3 cellular contexts compared by ENCODE assay signal in genomic region chr10:45500798-45501197, GRCh38.
TF ChIP-seq lines count a peak whose summit lies in the region.

No MANE protein-coding gene starts in this region.

TF ChIP-seq in A549, 52 proteins besides CTCF, POLR2A, EP300 and RAD21:
- TF ChIP-seq MAFK (IDR thresholded peaks at IDR 0.05; ENCODE audit: partially characterized antibody), result peak; percentile 64
- no peak for TF ChIP-seq RCOR1 (IDR thresholded peaks at IDR 0.05; ENCODE audit: low read depth, low read length)
- TF ChIP-seq SMC3 (IDR thresholded peaks at IDR 0.05), result no peak
- TF ChIP-seq REST (IDR thresholded peaks at IDR 0.05), result no peak
- no peak for TF ChIP-seq MYC (IDR thresholded peaks at IDR 0.05; ENCODE audit: borderline replicate concordance, low read length)
- no peak for TF ChIP-seq HMGXB4 (CRISPR knock-in tag; IDR thresholded peaks at IDR 0.05; ENCODE audit: borderline replicate concordance)

TF ChIP-seq in IMR-90, 13 proteins besides CTCF, POLR2A, EP300 and RAD21:
- TF ChIP-seq MAFK (IDR thresholded peaks at IDR 0.05; ENCODE audit: low read depth, low read length) (peak; percentile 65), SMC3 (IDR thresholded peaks at IDR 0.05; ENCODE audit: low read depth, low read length) (no peak)

TF ChIP-seq in K562, 482 proteins besides CTCF, POLR2A, EP300 and RAD21 (continued from another document):
- TF ChIP-seq C11orf30 (IDR thresholded peaks at IDR 0.05; ENCODE audit: low read depth) (peak; percentile 79), ZFP1 (CRISPR knock-in tag; IDR thresholded peaks at IDR 0.05) (no peak), ZNF76 (CRISPR knock-in tag; IDR thresholded peaks at IDR 0.05; ENCODE audit: borderline replicate concordance) (no peak), ZNF77 (CRISPR knock-in tag; IDR thresholded peaks at IDR 0.05) (no peak), GABPA (tag; conservative IDR thresholded peaks at IDR 0.05; ENCODE audit: low read depth) (no peak), HEY1 (CRISPR knock-in tag; IDR thresholded peaks at IDR 0.05; ENCODE audit: borderline replicate concordance) (no peak), TAF9B (IDR thresholded peaks at IDR 0.05; ENCODE audit: partially characterized antibody) (no peak), HLTF (IDR thresholded peaks at IDR 0.05) (no peak), ZNF143 (CRISPR knock-in tag; IDR thresholded peaks at IDR 0.05) (no peak), ZNF436 (CRISPR knock-in tag; IDR thresholded peaks at IDR 0.05) (no peak), HDAC3 (IDR thresholded peaks at IDR 0.05; ENCODE audit: borderline replicate concordance, partially characterized antibody) (no peak), ZNF316 (IDR thresholded peaks at IDR 0.05) (peak; percentile 90), MYNN (IDR thresholded peaks at IDR 0.05) (no peak), MYNN (CRISPR knock-in tag; IDR thresholded peaks at IDR 0.05) (no peak), HMBOX1 (IDR thresholded peaks at IDR 0.05) (no peak), BRD4 (IDR thresholded peaks at IDR 0.05) (no peak), MAFG (tag; conservative IDR thresholded peaks at IDR 0.05) (peak; percentile 47), KDM1A (IDR thresholded peaks at IDR 0.05) (no peak), MAFK (IDR thresholded peaks at IDR 0.05; ENCODE audit: low read length) (peak; percentile 39; the same call in 1 of the 2 replicates), ATF6 (CRISPR knock-in tag; IDR thresholded peaks at IDR 0.05) (no peak), MAFF (IDR thresholded peaks at IDR 0.05; ENCODE audit: low read length) (peak; percentile 63; the same call in 1 of the 2 replicates), ZNF668 (CRISPR knock-in tag; IDR thresholded peaks at IDR 0.05) (no peak)
